Comparison of ENCODE assay signal across 8 cellular contexts in genomic region chr20:58310291-58310782, GRCh38. TPM values are rescaled to one million over a fixed set of nuclear protein-coding genes. Genes with fewer than 3 reads are reported as not detected.
DNase-seq lines count a peak whose midpoint lies in the region; ATAC-seq, FAIRE-seq and TF ChIP-seq lines count a peak whose summit lies in the region.

No MANE protein-coding gene starts in this region.

- H3K4me3 ChIP-seq in H1 (ENCODE audit: extremely low read depth in 1 of 4, insufficient read depth in 2 of 4, low read depth in 3 of 4, low read length in 4 of 4) (peak overlapping the region; percentile 54 to 100 (median 70)), neural progenitor cell (peak overlapping the region; percentile 100)

- H3K4me1 ChIP-seq in H1 (replicated peaks in 1 of 4; ENCODE audit: control insufficient read depth in 3 of 4, insufficient read depth in 4 of 4, low read length in 3 of 4) (peaks cover 0 to 3% (median 0%) of the 10 kb centered on the region in 4 experiments; a peak in 2 of 7 replicates), neural progenitor cell (peaks cover 6% of the 10 kb centered on the region)

- ATAC-seq in HG03108 (IDR thresholded peaks at IDR 0.05; ENCODE audit: unreplicated experiment) = no peak
- no peak for ATAC-seq in GM21423 (IDR thresholded peaks at IDR 0.05; ENCODE audit: unreplicated experiment)

- peaks cover 6% of the 10 kb centered on the region for H3F3A ChIP-seq in neural progenitor cell (ENCODE audit: low read depth)

- H2BK120ac ChIP-seq in H1 (replicated peaks; ENCODE audit: low read depth, low read length) = no peak overlapping the region

- DNase-seq in GM19239 (ENCODE audit: insufficient read length, low spot score) (no peak), OCI-M1 (lab: John Stamatoyannopoulos, UW) (peak; percentile 34), H1 (ENCODE audit: low read depth in 1 of 2, low spot score in 2 of 2) (no peak), neural progenitor cell (ENCODE audit: low spot score) (no peak), inferior parietal cortex (ENCODE audit: extremely low spot score) (no peak), NCI-H446 treated with DMSO at 0.1 percent for 48 hours (lab: John Stamatoyannopoulos, UW) (no peak)

- no peak for TF ChIP-seq RAD21 in H1 (IDR thresholded peaks at IDR 0.05 in 1 of 2, conservative IDR thresholded peaks at IDR 0.05 in 1 of 2; ENCODE audit: low read depth in 2 of 2, low read length in 2 of 2)

- peaks cover 0 to 10% (median 6%) of the 10 kb centered on the region in 4 experiments; a peak in 4 of 8 replicates for H3K36me3 ChIP-seq in H1 (ENCODE audit: control insufficient read depth in 2 of 4, insufficient read depth in 4 of 4, low read length in 3 of 4)
- H3K36me3 ChIP-seq in neural progenitor cell = peaks cover 7% of the 10 kb centered on the region

- H3K4me3 Mint-ChIP-seq in neural progenitor cell = peak overlapping the region; percentile 94

- no peak overlapping the region for H2BK15ac ChIP-seq in H1 (ENCODE audit: low read length)

- no peak overlapping the region for H2AK5ac ChIP-seq in H1 (ENCODE audit: low read depth, low read length)

- H3K27ac ChIP-seq in H1 (ENCODE audit: low read depth, low read length) = 0 out of 2 replicates have a peak overlapping the region, but pooled peaks have one; percentile 89
- peak overlapping the region; percentile 78 for H3K27ac ChIP-seq in neural progenitor cell

- peaks cover 2% of the 10 kb centered on the region; the same call in 1 of the 2 replicates for H3K79me1 ChIP-seq in H1 (ENCODE audit: low read depth, low read length)

- 0 out of 2 replicates have a peak, but pooled peaks cover 5% of the 10 kb centered on the region for H3K23me2 ChIP-seq in H1 (ENCODE audit: low read depth, low read length)

- TF ChIP-seq POLR2A in H1 (IDR thresholded peaks at IDR 0.05; ENCODE audit: control extremely low read depth in 1 of 2, low read depth in 2 of 2, low read length in 2 of 2) = no peak

- H3K4me2 ChIP-seq in H1 (ENCODE audit: insufficient read depth in 1 of 2, low read depth in 2 of 2, low read length in 2 of 2) (peak overlapping the region; percentile 64 to 72), neural progenitor cell (peak overlapping the region; percentile 99)

- 47% methylated on average over 1 of the region's 1 CpG; no CpG with 5 or more reads in 1 of the 2 experiments for WGBS in H1 (ENCODE audit: extremely low coverage in 1 of 2, insufficient coverage in 1 of 2, insufficient read length in 1 of 2, insufficient replicate concordance in 2 of 2, low coverage in 1 of 2, low lambda C conversion rate in 2 of 2, missing lambda C conversion rate in 1 of 2), 2 experiments

- peaks cover 24% of the 10 kb centered on the region for H3K36me3 Mint-ChIP-seq in neural progenitor cell

- H3K56ac ChIP-seq in H1 (replicated peaks; ENCODE audit: insufficient read length, low read depth, low read length) = no peak overlapping the region

- no peak for TF ChIP-seq EP300 in H1 (IDR thresholded peaks at IDR 0.05; ENCODE audit: borderline replicate concordance in 1 of 2, low read depth in 2 of 2, low read length in 2 of 2)

- FAIRE-seq in GM19239 (lab: Jason Lieb, UNC) (peak; percentile 35), H1 (lab: Jason Lieb, UNC) (no peak)

- no peak overlapping the region for H2BK20ac ChIP-seq in H1 (ENCODE audit: low read length)

- H3K27ac Mint-ChIP-seq in neural progenitor cell = peak overlapping the region; percentile 72

- POLR2A ChIA-PET in H1 (lab: Charles Lee; ENCODE audit: partially characterized antibody) = interaction anchor here (0.6 to 1.5 kb wide), 12 partner anchors 11 to 136 kb away, joined by 3 to 6 read pairs (median 4); no protein-coding TSS in a partner anchor

- no peak overlapping the region for H2BK5ac ChIP-seq in H1 (ENCODE audit: low read depth, low read length)

- H3K9ac ChIP-seq in H1 (replicated peaks in 1 of 4; ENCODE audit: extremely low read depth in 1 of 4, low read depth in 3 of 4, low read length in 3 of 4) (peak overlapping the region in 1 of 4 experiments; percentile 1; a peak in 4 of 7 replicates), neural progenitor cell (peak overlapping the region; percentile 97)

- no peak overlapping the region; the same call in 1 of the 2 replicates for H4K8ac ChIP-seq in H1 (ENCODE audit: extremely low read depth, insufficient read depth, low read length)

- H3K27me3 Mint-ChIP-seq in neural progenitor cell (ENCODE audit: insufficient read depth, low read depth) = peaks cover 2% of the 10 kb centered on the region

- H3K4me1 Mint-ChIP-seq in neural progenitor cell = peaks cover 10% of the 10 kb centered on the region

- H4K20me1 ChIP-seq in H1 (replicated peaks in 1 of 2; ENCODE audit: control insufficient read depth in 1 of 2, insufficient read depth in 2 of 2, low read length in 2 of 2) (no peaks in the 10 kb centered on the region), neural progenitor cell (ENCODE audit: low read depth) (peaks cover 10% of the 10 kb centered on the region)

- H2BK12ac ChIP-seq in H1 (ENCODE audit: low read depth, low read length) = no peak overlapping the region

- no peak overlapping the region for H3K23ac ChIP-seq in H1 (ENCODE audit: insufficient read length)

- 0 out of 2 replicates have a peak overlapping the region, but pooled peaks have one; percentile 48 for H3K18ac ChIP-seq in H1 (ENCODE audit: extremely low read depth, low read length)

- no peak for TF ChIP-seq CTCF in H1 (IDR thresholded peaks at IDR 0.05; ENCODE audit: control extremely low read depth in 1 of 3, insufficient read depth in 1 of 3, low read depth in 1 of 3, low read length in 3 of 3)
- TF ChIP-seq CTCF in neural progenitor cell (IDR thresholded peaks at IDR 0.05) = no peak

- CTCF ChIA-PET in H1 (lab: Charles Lee; ENCODE audit: partially characterized antibody) = interaction anchor here (0.9 to 1.4 kb wide), 3 partner anchors 11 to 137 kb away, joined by 3 to 4 read pairs (median 4); no protein-coding TSS in a partner anchor

- no peaks in the 10 kb centered on the region for H3K9me3 ChIP-seq in H1 (ENCODE audit: insufficient read depth in 2 of 2, low read depth in 1 of 2, low read length in 1 of 2)
- H3K9me3 ChIP-seq in neural progenitor cell (ENCODE audit: low read depth) = no peaks in the 10 kb centered on the region

- no peak overlapping the region for H4K5ac ChIP-seq in H1 (ENCODE audit: insufficient read length, low read depth, low read length)

- H3K79me2 ChIP-seq in H1 (ENCODE audit: control insufficient read depth in 1 of 2, insufficient read depth in 2 of 2, low read length in 2 of 2) = peaks cover 0 to 9% of the 10 kb centered on the region in 2 experiments; a peak in 1 of 4 replicates
- peaks cover 24% of the 10 kb centered on the region for H3K79me2 ChIP-seq in neural progenitor cell (ENCODE audit: low read depth)

- H3K4ac ChIP-seq in H1 (replicated peaks; ENCODE audit: insufficient read length, low read depth, low read length) = no peak overlapping the region

- no peak overlapping the region for H3K14ac ChIP-seq in H1 (ENCODE audit: insufficient read length)

- H4K91ac ChIP-seq in H1 (replicated peaks; ENCODE audit: insufficient read length, low read length) = no peak overlapping the region

- no peaks in the 10 kb centered on the region for H3K27me3 ChIP-seq in H1 (replicated peaks in 1 of 4; ENCODE audit: control insufficient read depth in 3 of 4, extremely low read depth in 1 of 4, insufficient read depth in 3 of 4, low read length in 3 of 4)
- no peaks in the 10 kb centered on the region for H3K27me3 ChIP-seq in neural progenitor cell

- no peak overlapping the region for H2AFZ ChIP-seq in H1 (ENCODE audit: low read length)
- H2AFZ ChIP-seq in neural progenitor cell (replicated peaks) = peak overlapping the region; percentile 99

- no peaks in the 10 kb centered on the region for H3K9me3 Mint-ChIP-seq in neural progenitor cell

TF ChIP-seq in H1, 55 proteins besides CTCF, POLR2A, EP300 and RAD21:
- TF ChIP-seq SAP30 (IDR thresholded peaks at IDR 0.05; ENCODE audit: insufficient read depth, insufficient replicate concordance, low read length) (peak; percentile 51), MAFK (IDR thresholded peaks at IDR 0.05; ENCODE audit: low read depth, low read length) (no peak)

RNA-seq across cellular contexts. Expression of gene RAB22A, which starts 0.8 kb away (rescaled TPM):
- 6.2 and 6.6 TPM in 2 replicates for total RNA-seq in H1 (2021; fragmentation: NEBNext Ultra II Directional; extraction: Animal tissue kit (Norgen Biotek cat#: 25700))
- polyA plus RNA-seq in H1 (2011; rRNA removed) = 3.1 and 3.4 TPM in 2 replicates
- 2.6 TPM for polyA plus RNA-seq in H1 (2011; cell fraction: cytosol; rRNA removed)
- polyA plus RNA-seq in H1 (2011; cell fraction: nucleus; rRNA removed) = 7.6 TPM
- 2.2 to 3.5 TPM (median 2.8 TPM) in 4 replicates for polyA plus RNA-seq in H1 (2012, experiment 1 of 2)
- 0.45 TPM for polyA plus RNA-seq in H1 (2012, experiment 2 of 2)
- 3.6 TPM for polyA plus RNA-seq in H1 (2013, experiment 1 of 2)
- 3.2 TPM for polyA plus RNA-seq in H1 (2013, experiment 2 of 2)
- polyA minus RNA-seq in H1 (2011; rRNA and poly(A)+ RNA removed) = 8.4 and 8.9 TPM in 2 replicates
- polyA minus RNA-seq in H1 (2011; cell fraction: cytosol; rRNA and poly(A)+ RNA removed) = 4.4 TPM
- 11.1 TPM for polyA minus RNA-seq in H1 (2011; cell fraction: nucleus; rRNA and poly(A)+ RNA removed)
- total RNA-seq in neural progenitor cell (ENCODE audit: low replicate concordance) = 5.7 and 7.9 TPM in 2 replicates
